Comparison of ENCODE assay signal across 8 cellular contexts in genomic region chr21:42009018-42009830, GRCh38. TPM values are rescaled to one million over a fixed set of nuclear protein-coding genes. Genes with fewer than 3 reads are reported as not detected.
DNase-seq lines count a peak whose midpoint lies in the region; ATAC-seq, FAIRE-seq and TF ChIP-seq lines count a peak whose summit lies in the region.

No MANE protein-coding gene starts in this region.

- H2AFZ ChIP-seq in endothelial cell of umbilical vein (ENCODE audit: low read depth, low read length), result peak overlapping the region; percentile 31

- H3K4me3 ChIP-seq in endothelial cell of umbilical vein (replicated peaks in 1 of 3; ENCODE audit: insufficient read depth in 1 of 3, low read depth in 1 of 3, low read length in 3 of 3) (peak overlapping the region; percentile 10 to 70 (median 22)), mucosa of stomach (ENCODE audit: low read length) (peak overlapping the region; percentile 11)

- H3K36me3 Mint-ChIP-seq in activated CD8-positive, alpha-beta memory T cell treated with anti-CD3 and anti-CD28 coated beads, Interleukin-2, amount 10 ng/mL, durations not matched to agents 7 days and 5 days, result peaks cover 19% of the 10 kb centered on the region

- peak overlapping the region; percentile 77 for H3K4me2 ChIP-seq in endothelial cell of umbilical vein (ENCODE audit: insufficient read depth, low read length)

- BruUV-seq in endothelial cell of umbilical vein (replicated peaks; lab: Mats Ljungman, UMichigan), result no TSS peak

- H3K9me1 ChIP-seq in endothelial cell of umbilical vein (replicated peaks; ENCODE audit: control insufficient read depth, extremely low read depth, insufficient read depth, low read length), result no peaks in the 10 kb centered on the region

- H3K9me3 ChIP-seq in endothelial cell of umbilical vein (replicated peaks; ENCODE audit: control insufficient read depth, insufficient read depth, low read length) (no peaks in the 10 kb centered on the region), mucosa of stomach (ENCODE audit: control insufficient read depth, low read length) (no peaks in the 10 kb centered on the region)

- peak overlapping the region; percentile 70 for H3K27ac ChIP-seq in endothelial cell of umbilical vein (ENCODE audit: insufficient read depth, low read depth, low read length)

- ATAC-seq in HG02623 (IDR thresholded peaks at IDR 0.05; ENCODE audit: unreplicated experiment), result peak; percentile 22
- peak; percentile 22 for ATAC-seq in activated CD8-positive, alpha-beta memory T cell treated with anti-CD3 and anti-CD28 coated beads, Interleukin-2, amount 10 ng/mL, durations not matched to agents 7 days and 5 days

- peak overlapping the region; percentile 86 for H3K4me3 Mint-ChIP-seq in activated CD8-positive, alpha-beta memory T cell treated with anti-CD3 and anti-CD28 coated beads, Interleukin-2, amount 10 ng/mL, durations not matched to agents 7 days and 5 days

- H3K27me3 ChIP-seq in endothelial cell of umbilical vein (ENCODE audit: control insufficient read depth in 2 of 2, insufficient read depth in 2 of 2, low read length in 2 of 2) (peaks cover 3 to 14% of the 10 kb centered on the region in 2 experiments), mucosa of stomach (ENCODE audit: control insufficient read depth, insufficient read depth, low read length) (no peaks in the 10 kb centered on the region)

- H3K36me3 ChIP-seq in endothelial cell of umbilical vein (ENCODE audit: control insufficient read depth in 2 of 2, extremely low read depth in 1 of 2, insufficient read depth in 2 of 2, low read length in 2 of 2) (no peaks in the 10 kb centered on the region), mucosa of stomach (ENCODE audit: control insufficient read depth, insufficient read depth, low read length) (no peaks in the 10 kb centered on the region)

- peak; percentile 19 to 32 for TF ChIP-seq CTCF in endothelial cell of umbilical vein (IDR thresholded peaks at IDR 0.05; ENCODE audit: extremely low read depth in 1 of 2, insufficient read depth in 1 of 2, low read depth in 1 of 2, low read length in 2 of 2)

- TF ChIP-seq POLR2A in endothelial cell of umbilical vein (IDR thresholded peaks at IDR 0.05; ENCODE audit: low read depth, low read length), result no peak

- intact Hi-C loops in endothelial cell of umbilical vein (cut with micrococcal nuclease), result loop anchor here (1.0 to 2.0 kb wide), 4 partner anchors 51 to 130 kb away; partner anchors contain the start of gene PRDM15

- no peaks in the 10 kb centered on the region for H4K20me1 ChIP-seq in endothelial cell of umbilical vein (replicated peaks; ENCODE audit: control insufficient read depth, extremely low read depth, insufficient read depth, low read length)

- dilution Hi-C loops in endothelial cell of umbilical vein (cut with MboI; ENCODE audit: extremely low pct_ligation_motif_present, low sequenced_read_pairs), result no loop called here

- no peaks in the 10 kb centered on the region for H3K9me3 Mint-ChIP-seq in activated CD8-positive, alpha-beta memory T cell treated with anti-CD3 and anti-CD28 coated beads, Interleukin-2, amount 10 ng/mL, durations not matched to agents 7 days and 5 days (ENCODE audit: low read depth)

- peaks cover 14% of the 10 kb centered on the region for H3K4me1 Mint-ChIP-seq in activated CD8-positive, alpha-beta memory T cell treated with anti-CD3 and anti-CD28 coated beads, Interleukin-2, amount 10 ng/mL, durations not matched to agents 7 days and 5 days

- CTCF ChIA-PET in activated CD8-positive, alpha-beta memory T cell treated with anti-CD3 and anti-CD28 coated beads, Interleukin-2, amount 10 ng/mL, durations not matched to agents 7 days and 5 days (lab: Charles Lee), result interaction anchor here (0.7 to 1.5 kb wide), 4 partner anchors 54 to 109 kb away, joined by 3 to 5 read pairs (median 4); no protein-coding TSS in a partner anchor
- CTCF ChIA-PET in endothelial cell of umbilical vein (lab: Charles Lee), result interaction anchor here (0.7 to 3.4 kb wide), 6 partner anchors 48 to 108 kb away, joined by 3 to 17 read pairs (median 4); no protein-coding TSS in a partner anchor

- H3K4me1 ChIP-seq in endothelial cell of umbilical vein (ENCODE audit: control insufficient read depth, extremely low read depth, insufficient read depth, low read length) (peaks cover 15% of the 10 kb centered on the region), mucosa of stomach (ENCODE audit: control insufficient read depth, insufficient read depth, low read length) (no peaks in the 10 kb centered on the region)

- peaks cover 20% of the 10 kb centered on the region for H3K79me2 ChIP-seq in endothelial cell of umbilical vein (ENCODE audit: control insufficient read depth, insufficient read depth, low read length)

- H3K27ac Mint-ChIP-seq in activated CD8-positive, alpha-beta memory T cell treated with anti-CD3 and anti-CD28 coated beads, Interleukin-2, amount 10 ng/mL, durations not matched to agents 7 days and 5 days, result peak overlapping the region; percentile 52

- DNase-seq in NCI-H2081 (lab: John Stamatoyannopoulos, UW) (peak; percentile 8 to 20), NCI-H2081 treated with DMSO at 0.1 percent for 48 hours (lab: John Stamatoyannopoulos, UW) (no peak), NCI-H226 (peak; percentile 50), endothelial cell of umbilical vein (ENCODE audit: low read depth, low spot score) (peak; percentile 69)
- DNase-seq in activated CD8-positive, alpha-beta memory T cell treated with anti-CD3 and anti-CD28 coated beads, Interleukin-2, amount 10 ng/mL, durations not matched to agents 7 days and 5 days, result peak; percentile 65
- DNase-seq in stimulated activated naive CD4-positive, alpha-beta T cell treated with Interleukin-2 at 50 U/mL for 16 hours (lab: John Stamatoyannopoulos, UW), result peak; percentile 66

- FAIRE-seq in endothelial cell of umbilical vein (lab: Jason Lieb, UNC), result no peak

- H3K27me3 Mint-ChIP-seq in activated CD8-positive, alpha-beta memory T cell treated with anti-CD3 and anti-CD28 coated beads, Interleukin-2, amount 10 ng/mL, durations not matched to agents 7 days and 5 days, result peaks cover 23% of the 10 kb centered on the region

- H3K9ac ChIP-seq in endothelial cell of umbilical vein (replicated peaks; ENCODE audit: extremely low read depth, insufficient read depth, low read length) (peak overlapping the region; percentile 87), mucosa of stomach (ENCODE audit: low read length) (peak overlapping the region; percentile 96)

- POLR2A ChIA-PET in endothelial cell of umbilical vein (lab: Charles Lee), result no interaction called here

TF ChIP-seq in endothelial cell of umbilical vein, 7 proteins besides CTCF, POLR2A, EP300 and RAD21:
- TF ChIP-seq MAX (IDR thresholded peaks at IDR 0.05; ENCODE audit: insufficient read depth, insufficient read length) (no peak), FOS (IDR thresholded peaks at IDR 0.05; ENCODE audit: borderline replicate concordance, insufficient read depth, low read length) (no peak), JUN (IDR thresholded peaks at IDR 0.05; ENCODE audit: borderline replicate concordance, insufficient read depth, insufficient read length, low read depth) (no peak), EZH2 (IDR thresholded peaks at IDR 0.05; ENCODE audit: borderline replicate concordance, low read depth, low read length, severe bottlenecking) (no peak), MYC (IDR thresholded peaks at IDR 0.05; ENCODE audit: low read depth, low read length) (no peak), POLR2AphosphoS5 (IDR thresholded peaks at IDR 0.05; ENCODE audit: insufficient read depth, low read depth, low read length) (no peak), GATA2 (IDR thresholded peaks at IDR 0.05; ENCODE audit: insufficient read depth, insufficient read length, low read depth, low read length) (no peak)

RNA-seq across cellular contexts. Expression of gene ZBTB21, which starts 0.9 kb away (rescaled TPM):
- total RNA-seq in activated CD8-positive, alpha-beta memory T cell treated with anti-CD3 and anti-CD28 coated beads, Interleukin-2, amount 10 ng/mL, durations not matched to agents 7 days and 5 days, result 10 to 100 TPM; 14.2 to 16.3 TPM
- total RNA-seq in endothelial cell of umbilical vein, result 10.8 and 12.4 TPM in 2 replicates
- polyA plus RNA-seq in endothelial cell of umbilical vein, result 2.8 and 3.9 TPM in 2 replicates
- 3.2 and 3.6 TPM in 2 replicates for polyA plus RNA-seq in endothelial cell of umbilical vein (2011; cell fraction: cytosol; rRNA removed)
- 9.7 and 11.3 TPM in 2 replicates for polyA plus RNA-seq in endothelial cell of umbilical vein (2011; cell fraction: nucleus; rRNA removed)
- polyA plus RNA-seq in endothelial cell of umbilical vein (2012), result 6.8 and 7.2 TPM in 2 replicates
- polyA minus RNA-seq in endothelial cell of umbilical vein, result 11.3 and 16.9 TPM in 2 replicates
- 14.7 TPM for polyA minus RNA-seq in endothelial cell of umbilical vein (2011; cell fraction: cytosol; rRNA and poly(A)+ RNA removed)
- polyA minus RNA-seq in endothelial cell of umbilical vein (2011; cell fraction: nucleus; rRNA and poly(A)+ RNA removed), result 10.0 and 15.4 TPM in 2 replicates

RNA-seq across cellular contexts. Expression of gene C2CD2, which starts 55.4 kb away (rescaled TPM):
- total RNA-seq in activated CD8-positive, alpha-beta memory T cell treated with anti-CD3 and anti-CD28 coated beads, Interleukin-2, amount 10 ng/mL, durations not matched to agents 7 days and 5 days, result 10 to 100 TPM in 1 of 2 experiments, 1 to 10 TPM in 1; 6.4 to 10.7 TPM
- total RNA-seq in endothelial cell of umbilical vein, result 33.6 and 41.2 TPM in 2 replicates
- polyA plus RNA-seq in endothelial cell of umbilical vein, result 28.3 and 32.6 TPM in 2 replicates
- 21.2 and 21.8 TPM in 2 replicates for polyA plus RNA-seq in endothelial cell of umbilical vein (2011; cell fraction: cytosol; rRNA removed)
- 69.6 and 72.9 TPM in 2 replicates for polyA plus RNA-seq in endothelial cell of umbilical vein (2011; cell fraction: nucleus; rRNA removed)
- 18.7 and 21.2 TPM in 2 replicates for polyA plus RNA-seq in endothelial cell of umbilical vein (2012)
- polyA minus RNA-seq in endothelial cell of umbilical vein, result 73.1 and 80.4 TPM in 2 replicates
- 15.3 TPM for polyA minus RNA-seq in endothelial cell of umbilical vein (2011; cell fraction: cytosol; rRNA and poly(A)+ RNA removed)
- polyA minus RNA-seq in endothelial cell of umbilical vein (2011; cell fraction: nucleus; rRNA and poly(A)+ RNA removed), result 64.6 and 69.8 TPM in 2 replicates
